Comparison of ENCODE assay signal across 12 cellular contexts in the genomic region with DNA sequence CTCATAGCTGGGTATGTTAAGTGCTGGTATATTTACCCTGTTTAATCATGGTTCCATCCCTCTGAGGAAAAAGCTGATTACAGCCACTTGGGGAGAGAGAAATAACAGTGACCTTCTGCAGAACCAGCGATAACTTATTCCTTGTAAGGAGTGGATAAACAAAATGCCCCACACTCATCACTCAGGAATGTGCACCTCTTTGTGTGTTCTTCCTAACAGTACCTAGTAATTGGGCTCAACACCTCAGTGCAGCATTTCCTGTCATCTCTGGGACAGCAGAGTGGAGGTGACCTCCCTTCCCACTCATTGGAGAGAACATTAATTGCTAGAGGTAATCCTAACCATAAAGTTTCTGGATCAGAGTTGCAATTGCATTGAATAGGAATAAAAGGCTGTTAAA.
DNase-seq lines count a peak whose midpoint lies in the region; ATAC-seq, FAIRE-seq and TF ChIP-seq lines count a peak whose summit lies in the region.
"Had no signal": no experiment of that assay in that cellular context is flagged by ENCODE, and none has a peak within 500 bp of the region (broad histone marks: within the 10 kb centered on the region; RNA-seq: fewer than 3 reads in every experiment).

No MANE protein-coding gene starts in this region.

- no peak overlapping the region for H2AFZ ChIP-seq in HCT116 (ENCODE audit: low read depth, low read length, poor library complexity, severe bottlenecking)

- no peaks in the 10 kb centered on the region for H3K9me2 ChIP-seq in HCT116 (ENCODE audit: insufficient read depth)

- DNase-seq in HCT116 (ENCODE audit: low read depth, low spot score) (peak; percentile 52), RCC 7860 (ENCODE audit: low spot score) (peak; percentile 66), foreskin keratinocyte (peak; percentile 79 to 90), prostate gland (ENCODE audit: low spot score) (peak; percentile 67), NCI-H187 (lab: John Stamatoyannopoulos, UW) (no peak), hypothalamus (lab: John Stamatoyannopoulos, UW) (no peak), RKO (ENCODE audit: low spot score) (no peak)
- DNase-seq: activated naive CD8-positive, alpha-beta T cell treated with anti-CD3 and anti-CD28 coated beads, Interleukin-2, amount 50 U/mL, for 24 hours; NCI-H1694; NK-92 treated with Interleukin-12 subunit alpha and Interleukin-12 subunit beta, amount 100 ng/mL, for 24 hours had no signal

- no peaks in the 10 kb centered on the region for H3K79me2 ChIP-seq in HCT116 (ENCODE audit: insufficient read depth, low read length)

- RAD21 ChIA-PET in HCT116 (lab: Charles Lee; ENCODE audit: low non-redundant PET in 1 of 2, low total read pairs in 2 of 2, uncharacterized antibody in 2 of 2, unreplicated experiment in 2 of 2): no interaction called here

- H3K4me2 ChIP-seq in HCT116 (ENCODE audit: low read length): peak overlapping the region; percentile 62

- BruUV-seq in HCT116 (replicated peaks; lab: Mats Ljungman, UMichigan): no TSS peak

- H3K27ac ChIP-seq in HCT116 (ENCODE audit: low read depth, low read length): peak overlapping the region; percentile 65
- H3K27ac ChIP-seq in foreskin keratinocyte: peak overlapping the region; percentile 0
- H3K27ac ChIP-seq in prostate gland: peak overlapping the region; percentile 28 to 56

- no peaks in the 10 kb centered on the region for H3K9me3 ChIP-seq in HCT116 (ENCODE audit: control insufficient read depth in 1 of 2, insufficient read depth in 1 of 2, low read depth in 1 of 2, low read length in 2 of 2)
- no peaks in the 10 kb centered on the region for H3K9me3 ChIP-seq in prostate gland

- POLR2A ChIA-PET in HCT116 (lab: Charles Lee): no interaction called here

- H4K20me1 ChIP-seq in HCT116 (ENCODE audit: insufficient read depth): no peaks in the 10 kb centered on the region

- CTCF ChIA-PET in HCT116 (lab: Charles Lee): no interaction called here

- H3K27me3 ChIP-seq in HCT116 (ENCODE audit: insufficient read depth, low read length) (no peaks in the 10 kb centered on the region), foreskin keratinocyte (no peaks in the 10 kb centered on the region), prostate gland (replicated peaks; ENCODE audit: insufficient read depth) (no peaks in the 10 kb centered on the region)

- intact Hi-C loops in HCT116 (cut with micrococcal nuclease): no loop called here
- intact Hi-C loops in prostate gland (cut with DNase I): no loop called here

- ATAC-seq in HCT116 (peak; percentile 83), foreskin keratinocyte (peak; percentile 68), GM18519 (IDR thresholded peaks at IDR 0.05; ENCODE audit: low FRiP score, unreplicated experiment) (no peak)
- ATAC-seq: activated naive CD8-positive, alpha-beta T cell treated with anti-CD3 and anti-CD28 coated beads, Interleukin-2, amount 50 U/mL, for 24 hours; stimulated activated effector memory CD8-positive, alpha-beta T cell treated with anti-CD3 and anti-CD28 coated beads, Interleukin-12 subunit alpha, Interleukin-12 subunit beta, amount 100 ng/mL, for 72 hours had no signal

- H3K4me3 ChIP-seq in HCT116 (replicated peaks in 1 of 2; ENCODE audit: low read depth in 1 of 2, low read length in 2 of 2): peak overlapping the region in 1 of 2 experiments; percentile 13; a peak in 1 of 4 replicates
- H3K4me3 ChIP-seq in prostate gland: no peak overlapping the region

- peaks cover 29 to 58% of the 10 kb centered on the region in 2 experiments for H3K4me1 ChIP-seq in HCT116 (ENCODE audit: control insufficient read depth in 1 of 2, insufficient read depth in 2 of 2, low read length in 2 of 2)
- H3K4me1 ChIP-seq in foreskin keratinocyte: peaks cover 39% of the 10 kb centered on the region
- H3K4me1 ChIP-seq in prostate gland (replicated peaks): peaks cover 2% of the 10 kb centered on the region

- WGBS in prostate gland: 42% methylated on average over 1 of the region's 1 CpG

- FAIRE-seq in RCC 7860 (lab: Jason Lieb, UNC): no peak

- no peak for TF ChIP-seq RAD21 in HCT116 (IDR thresholded peaks at IDR 0.05; ENCODE audit: low read depth)

- TF ChIP-seq CTCF in HCT116 (IDR thresholded peaks at IDR 0.05 in 2 of 3, conservative IDR thresholded peaks at IDR 0.05 in 1 of 3; ENCODE audit: borderline replicate concordance in 1 of 3, insufficient read depth in 1 of 3, low read depth in 2 of 3, low read length in 2 of 3) (no peak), foreskin keratinocyte (conservative IDR thresholded peaks at IDR 0.05) (no peak), prostate gland (IDR thresholded peaks at IDR 0.05) (no peak)

- H3K36me3 ChIP-seq in HCT116 (ENCODE audit: control insufficient read depth in 1 of 2, insufficient read depth in 2 of 2, low read length in 2 of 2) (no peaks in the 10 kb centered on the region), prostate gland (no peaks in the 10 kb centered on the region)

- TF ChIP-seq POLR2A in HCT116 (IDR thresholded peaks at IDR 0.05; ENCODE audit: borderline replicate concordance, extremely low read depth, insufficient read depth, insufficient read length) (no peak), prostate gland (IDR thresholded peaks at IDR 0.05) (no peak)

- H3K9ac ChIP-seq in HCT116 (ENCODE audit: low read length): peak overlapping the region; percentile 41

TF ChIP-seq in HCT116, 20 proteins besides CTCF, POLR2A, EP300 and RAD21:
- TF ChIP-seq SIN3A (IDR thresholded peaks at IDR 0.05; ENCODE audit: low read depth) (peak; percentile 46; the same call in 1 of the 2 replicates), EGR1 (IDR thresholded peaks at IDR 0.05; ENCODE audit: low read depth) (0 out of 2 replicates have a peak, but pooled peaks have one; percentile 29), ZFX (IDR thresholded peaks at IDR 0.05) (no peak), FOSL1 (IDR thresholded peaks at IDR 0.05; ENCODE audit: low read depth) (peak; percentile 77), YY1 (IDR thresholded peaks at IDR 0.05; ENCODE audit: extremely low read depth, insufficient replicate concordance, low read depth, low read length) (no peak), CBX3 (IDR thresholded peaks at IDR 0.05; ENCODE audit: low read depth) (peak; percentile 69; the same call in 1 of the 2 replicates), JUND (IDR thresholded peaks at IDR 0.05) (peak; percentile 79), POLR2AphosphoS5 (IDR thresholded peaks at IDR 0.05; ENCODE audit: low read depth, low read length) (peak; percentile 33; the same call in 1 of the 2 replicates), SRF (IDR thresholded peaks at IDR 0.05; ENCODE audit: low read depth) (peak; percentile 89), CEBPB (IDR thresholded peaks at IDR 0.05; ENCODE audit: low read depth) (no peak), SP1 (IDR thresholded peaks at IDR 0.05; ENCODE audit: low read depth) (peak; percentile 76)
- TF ChIP-seq, protein P1, sequence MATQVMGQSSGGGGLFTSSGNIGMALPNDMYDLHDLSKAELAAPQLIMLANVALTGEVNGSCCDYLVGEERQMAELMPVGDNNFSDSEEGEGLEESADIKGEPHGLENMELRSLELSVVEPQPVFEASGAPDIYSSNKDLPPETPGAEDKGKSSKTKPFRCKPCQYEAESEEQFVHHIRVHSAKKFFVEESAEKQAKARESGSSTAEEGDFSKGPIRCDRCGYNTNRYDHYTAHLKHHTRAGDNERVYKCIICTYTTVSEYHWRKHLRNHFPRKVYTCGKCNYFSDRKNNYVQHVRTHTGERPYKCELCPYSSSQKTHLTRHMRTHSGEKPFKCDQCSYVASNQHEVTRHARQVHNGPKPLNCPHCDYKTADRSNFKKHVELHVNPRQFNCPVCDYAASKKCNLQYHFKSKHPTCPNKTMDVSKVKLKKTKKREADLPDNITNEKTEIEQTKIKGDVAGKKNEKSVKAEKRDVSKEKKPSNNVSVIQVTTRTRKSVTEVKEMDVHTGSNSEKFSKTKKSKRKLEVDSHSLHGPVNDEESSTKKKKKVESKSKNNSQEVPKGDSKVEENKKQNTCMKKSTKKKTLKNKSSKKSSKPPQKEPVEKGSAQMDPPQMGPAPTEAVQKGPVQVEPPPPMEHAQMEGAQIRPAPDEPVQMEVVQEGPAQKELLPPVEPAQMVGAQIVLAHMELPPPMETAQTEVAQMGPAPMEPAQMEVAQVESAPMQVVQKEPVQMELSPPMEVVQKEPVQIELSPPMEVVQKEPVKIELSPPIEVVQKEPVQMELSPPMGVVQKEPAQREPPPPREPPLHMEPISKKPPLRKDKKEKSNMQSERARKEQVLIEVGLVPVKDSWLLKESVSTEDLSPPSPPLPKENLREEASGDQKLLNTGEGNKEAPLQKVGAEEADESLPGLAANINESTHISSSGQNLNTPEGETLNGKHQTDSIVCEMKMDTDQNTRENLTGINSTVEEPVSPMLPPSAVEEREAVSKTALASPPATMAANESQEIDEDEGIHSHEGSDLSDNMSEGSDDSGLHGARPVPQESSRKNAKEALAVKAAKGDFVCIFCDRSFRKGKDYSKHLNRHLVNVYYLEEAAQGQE (IDR thresholded peaks at IDR 0.05; ENCODE audit: low read depth): no peak
- TF ChIP-seq, protein P2, sequence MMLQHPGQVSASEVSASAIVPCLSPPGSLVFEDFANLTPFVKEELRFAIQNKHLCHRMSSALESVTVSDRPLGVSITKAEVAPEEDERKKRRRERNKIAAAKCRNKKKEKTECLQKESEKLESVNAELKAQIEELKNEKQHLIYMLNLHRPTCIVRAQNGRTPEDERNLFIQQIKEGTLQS (IDR thresholded peaks at IDR 0.05): no peak
- TF ChIP-seq, protein P3, sequence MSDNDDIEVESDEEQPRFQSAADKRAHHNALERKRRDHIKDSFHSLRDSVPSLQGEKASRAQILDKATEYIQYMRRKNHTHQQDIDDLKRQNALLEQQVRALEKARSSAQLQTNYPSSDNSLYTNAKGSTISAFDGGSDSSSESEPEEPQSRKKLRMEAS (IDR thresholded peaks at IDR 0.05): peak; percentile 52

Comparison
In these comparisons a context has a peak if more than half of its experiments do, and no peak if none do; other contexts are left out.
1. DNase-seq: peak in HCT116 (single experiment), RCC 7860 (single experiment), foreskin keratinocyte (2 of 2) and prostate gland (single experiment); none in NCI-H187 (0 of 2), hypothalamus (0 of 51) and RKO (single experiment).
2. H3K27ac ChIP-seq: peak in every context shown above with its lines; median percentile 65 in HCT116; 42 in prostate gland; 0 in foreskin keratinocyte.